Comparison of ENCODE assay signal across 21 cellular contexts in genomic region chr20:60725311-60725906, GRCh38.
"Had no signal": no experiment of that assay in that cellular context is flagged by ENCODE, and none has a peak within 500 bp of the region (broad histone marks: within the 10 kb centered on the region; RNA-seq: fewer than 3 reads in every experiment).

No MANE protein-coding gene starts in this region.

- H3K9me3 ChIP-seq: MG63, SJCRH30 had no signal

- H3K4me3 ChIP-seq: MG63, SJCRH30 had no signal

- H3K4me1 ChIP-seq: SJCRH30 had no signal

- H3K27ac ChIP-seq: RWPE1, SJCRH30 had no signal

- H3K27me3 ChIP-seq: MG63 had no signal

- H3K36me3 ChIP-seq: MG63, SJCRH30 had no signal

- ATAC-seq: SK-N-SH treated with all-trans-retinoic acid at 6 μM for 48 hours had no signal

- DNase-seq: Karpas-422, KG1, MG63, NCI-H1092, NCI-H1105 treated with DMSO at 0.1 percent for 48 hours, NCI-H1417 treated with DMSO at 0.1 percent for 48 hours, NCI-H146, NCI-H1694 treated with DMSO at 0.1 percent for 48 hours, NCI-H1930, NCI-H2081, NCI-H2107, NCI-H226, NCI-H446, NCI-H510A, NCI-H524 treated with DMSO at 0.1 percent for 48 hours, NCI-H69, NCI-H774, SHP77 treated with DMSO at 0.1 percent for 48 hours, SJCRH30 had no signal
